1 cellular context compared by ENCODE assay signal in the genomic region with DNA sequence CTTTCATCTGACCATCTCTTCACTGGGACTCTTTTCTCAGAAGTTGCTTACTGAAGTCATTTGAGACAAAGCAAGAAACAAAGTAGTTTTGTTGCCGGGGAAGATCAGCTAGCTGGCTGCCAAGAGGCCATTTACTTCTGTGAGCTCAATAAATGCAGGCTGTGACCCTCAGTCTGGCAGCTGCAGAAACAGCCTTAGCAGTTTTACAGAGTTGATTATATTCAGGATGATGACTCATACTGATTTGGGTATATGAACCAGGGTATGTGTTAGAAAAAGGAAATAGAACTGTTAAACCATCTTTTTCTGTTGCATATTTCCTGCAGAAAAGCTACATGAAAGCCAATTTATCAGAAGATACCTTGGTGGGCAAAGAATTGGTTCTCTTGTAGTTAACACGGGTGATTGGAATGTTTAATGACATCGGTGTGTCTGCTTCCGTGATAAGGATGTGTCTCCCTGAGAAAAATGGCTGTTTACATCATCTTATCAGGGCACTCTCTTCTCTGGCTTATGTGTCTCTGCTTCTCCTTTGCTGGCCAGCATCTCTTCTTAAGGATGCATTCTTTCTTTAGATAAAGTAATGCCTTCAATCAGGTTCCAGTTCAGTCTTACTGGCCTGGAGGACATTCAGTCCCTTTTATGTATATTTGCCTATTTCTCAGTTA.
A peak's percentile ranks its signal among the peaks of the same experiment; 100 is the strongest.
TF ChIP-seq lines count a peak whose summit lies in the region.

No MANE protein-coding gene starts in this region.

TF ChIP-seq in HEK293, 187 proteins besides CTCF, POLR2A, EP300 and RAD21 (continued from another document and continues in another):
- TF ChIP-seq, protein P1, sequence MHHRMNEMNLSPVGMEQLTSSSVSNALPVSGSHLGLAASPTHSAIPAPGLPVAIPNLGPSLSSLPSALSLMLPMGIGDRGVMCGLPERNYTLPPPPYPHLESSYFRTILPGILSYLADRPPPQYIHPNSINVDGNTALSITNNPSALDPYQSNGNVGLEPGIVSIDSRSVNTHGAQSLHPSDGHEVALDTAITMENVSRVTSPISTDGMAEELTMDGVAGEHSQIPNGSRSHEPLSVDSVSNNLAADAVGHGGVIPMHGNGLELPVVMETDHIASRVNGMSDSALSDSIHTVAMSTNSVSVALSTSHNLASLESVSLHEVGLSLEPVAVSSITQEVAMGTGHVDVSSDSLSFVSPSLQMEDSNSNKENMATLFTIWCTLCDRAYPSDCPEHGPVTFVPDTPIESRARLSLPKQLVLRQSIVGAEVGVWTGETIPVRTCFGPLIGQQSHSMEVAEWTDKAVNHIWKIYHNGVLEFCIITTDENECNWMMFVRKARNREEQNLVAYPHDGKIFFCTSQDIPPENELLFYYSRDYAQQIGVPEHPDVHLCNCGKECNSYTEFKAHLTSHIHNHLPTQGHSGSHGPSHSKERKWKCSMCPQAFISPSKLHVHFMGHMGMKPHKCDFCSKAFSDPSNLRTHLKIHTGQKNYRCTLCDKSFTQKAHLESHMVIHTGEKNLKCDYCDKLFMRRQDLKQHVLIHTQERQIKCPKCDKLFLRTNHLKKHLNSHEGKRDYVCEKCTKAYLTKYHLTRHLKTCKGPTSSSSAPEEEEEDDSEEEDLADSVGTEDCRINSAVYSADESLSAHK (tag by site-specific recombination; IDR thresholded peaks at IDR 0.05): peak; percentile 57
- TF ChIP-seq ZNF777 (tag by site-specific recombination; IDR thresholded peaks at IDR 0.05; ENCODE audit: borderline replicate concordance) (no peak), PATZ1 (tag by site-specific recombination; IDR thresholded peaks at IDR 0.05) (no peak), ZNF366 (tag by site-specific recombination; conservative IDR thresholded peaks at IDR 0.05) (0 out of 2 replicates have a peak, but pooled peaks have one; percentile 23), ZBTB44 (tag by site-specific recombination; IDR thresholded peaks at IDR 0.05) (peak; percentile 49; the same call in 1 of the 2 replicates), KLF16 (tag by site-specific recombination; IDR thresholded peaks at IDR 0.05) (no peak), ZNF561 (tag by site-specific recombination; IDR thresholded peaks at IDR 0.05; ENCODE audit: borderline replicate concordance) (0 out of 2 replicates have a peak, but pooled peaks have one; percentile 26), HOXD13 (CRISPR knock-in tag; IDR thresholded peaks at IDR 0.05; ENCODE audit: borderline replicate concordance) (no peak), ZNF664 (tag by site-specific recombination; IDR thresholded peaks at IDR 0.05) (no peak), ZBTB8A (tag by site-specific recombination; IDR thresholded peaks at IDR 0.05) (no peak), ZNF335 (tag by site-specific recombination; conservative IDR thresholded peaks at IDR 0.05) (peak; percentile 79; the same call in 1 of the 2 replicates), ZNF37A (tag by site-specific recombination; IDR thresholded peaks at IDR 0.05) (no peak), ZNF274 (IDR thresholded peaks at IDR 0.05; ENCODE audit: low read length) (no peak), ZNF274 (tag by site-specific recombination; IDR thresholded peaks at IDR 0.05; ENCODE audit: borderline replicate concordance) (no peak), FEZF1 (tag by site-specific recombination; IDR thresholded peaks at IDR 0.05) (peak; percentile 56; the same call in 1 of the 2 replicates), ZNF19 (tag by site-specific recombination; IDR thresholded peaks at IDR 0.05; ENCODE audit: low read depth) (no peak), REPIN1 (tag by site-specific recombination; IDR thresholded peaks at IDR 0.05; ENCODE audit: low read depth) (no peak), ZBTB17 (tag by site-specific recombination; IDR thresholded peaks at IDR 0.05) (peak; percentile 51; the same call in 1 of the 2 replicates), BCL11B (tag by site-specific recombination; IDR thresholded peaks at IDR 0.05; ENCODE audit: low read depth) (no peak), ZNF266 (tag by site-specific recombination; IDR thresholded peaks at IDR 0.05; ENCODE audit: low read depth) (no peak), ZBTB10 (tag by site-specific recombination; IDR thresholded peaks at IDR 0.05) (no peak), ZNF670 (tag by site-specific recombination; IDR thresholded peaks at IDR 0.05; ENCODE audit: low read depth) (no peak), KLF9 (tag by site-specific recombination; IDR thresholded peaks at IDR 0.05; ENCODE audit: low read depth) (no peak), ZNF112 (tag by site-specific recombination; IDR thresholded peaks at IDR 0.05) (no peak), SCRT2 (tag by site-specific recombination; IDR thresholded peaks at IDR 0.05) (no peak), TRIM28 (IDR thresholded peaks at IDR 0.05; ENCODE audit: borderline replicate concordance, low read length) (peak; percentile 56; the same call in 1 of the 2 replicates), ZNF837 (tag by site-specific recombination; IDR thresholded peaks at IDR 0.05) (no peak), ZNF473 (tag by site-specific recombination; IDR thresholded peaks at IDR 0.05) (no peak), ZNF133 (tag by site-specific recombination; IDR thresholded peaks at IDR 0.05) (no peak; the same call in 1 of the 2 replicates), SP7 (tag by site-specific recombination; IDR thresholded peaks at IDR 0.05) (peak; percentile 53; the same call in 1 of the 2 replicates), ZNF629 (tag by site-specific recombination; IDR thresholded peaks at IDR 0.05) (peak; percentile 43; the same call in 1 of the 2 replicates)
- TF ChIP-seq, protein P2, sequence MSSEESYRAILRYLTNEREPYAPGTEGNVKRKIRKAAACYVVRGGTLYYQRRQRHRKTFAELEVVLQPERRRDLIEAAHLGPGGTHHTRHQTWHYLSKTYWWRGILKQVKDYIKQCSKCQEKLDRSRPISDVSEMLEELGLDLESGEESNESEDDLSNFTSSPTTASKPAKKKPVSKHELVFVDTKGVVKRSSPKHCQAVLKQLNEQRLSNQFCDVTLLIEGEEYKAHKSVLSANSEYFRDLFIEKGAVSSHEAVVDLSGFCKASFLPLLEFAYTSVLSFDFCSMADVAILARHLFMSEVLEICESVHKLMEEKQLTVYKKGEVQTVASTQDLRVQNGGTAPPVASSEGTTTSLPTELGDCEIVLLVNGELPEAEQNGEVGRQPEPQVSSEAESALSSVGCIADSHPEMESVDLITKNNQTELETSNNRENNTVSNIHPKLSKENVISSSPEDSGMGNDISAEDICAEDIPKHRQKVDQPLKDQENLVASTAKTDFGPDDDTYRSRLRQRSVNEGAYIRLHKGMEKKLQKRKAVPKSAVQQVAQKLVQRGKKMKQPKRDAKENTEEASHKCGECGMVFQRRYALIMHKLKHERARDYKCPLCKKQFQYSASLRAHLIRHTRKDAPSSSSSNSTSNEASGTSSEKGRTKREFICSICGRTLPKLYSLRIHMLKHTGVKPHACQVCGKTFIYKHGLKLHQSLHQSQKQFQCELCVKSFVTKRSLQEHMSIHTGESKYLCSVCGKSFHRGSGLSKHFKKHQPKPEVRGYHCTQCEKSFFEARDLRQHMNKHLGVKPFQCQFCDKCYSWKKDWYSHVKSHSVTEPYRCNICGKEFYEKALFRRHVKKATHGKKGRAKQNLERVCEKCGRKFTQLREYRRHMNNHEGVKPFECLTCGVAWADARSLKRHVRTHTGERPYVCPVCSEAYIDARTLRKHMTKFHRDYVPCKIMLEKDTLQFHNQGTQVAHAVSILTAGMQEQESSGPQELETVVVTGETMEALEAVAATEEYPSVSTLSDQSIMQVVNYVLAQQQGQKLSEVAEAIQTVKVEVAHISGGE (tag by site-specific recombination; conservative IDR thresholded peaks at IDR 0.05; ENCODE audit: low read depth): no peak
- TF ChIP-seq, protein P3, sequence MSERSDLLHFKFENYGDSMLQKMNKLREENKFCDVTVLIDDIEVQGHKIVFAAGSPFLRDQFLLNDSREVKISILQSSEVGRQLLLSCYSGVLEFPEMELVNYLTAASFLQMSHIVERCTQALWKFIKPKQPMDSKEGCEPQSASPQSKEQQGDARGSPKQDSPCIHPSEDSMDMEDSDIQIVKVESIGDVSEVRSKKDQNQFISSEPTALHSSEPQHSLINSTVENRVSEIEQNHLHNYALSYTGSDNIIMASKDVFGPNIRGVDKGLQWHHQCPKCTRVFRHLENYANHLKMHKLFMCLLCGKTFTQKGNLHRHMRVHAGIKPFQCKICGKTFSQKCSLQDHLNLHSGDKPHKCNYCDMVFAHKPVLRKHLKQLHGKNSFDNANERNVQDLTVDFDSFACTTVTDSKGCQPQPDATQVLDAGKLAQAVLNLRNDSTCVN (tag by site-specific recombination; optimal IDR thresholded peaks at IDR 0.05): no peak
- TF ChIP-seq, protein P4, sequence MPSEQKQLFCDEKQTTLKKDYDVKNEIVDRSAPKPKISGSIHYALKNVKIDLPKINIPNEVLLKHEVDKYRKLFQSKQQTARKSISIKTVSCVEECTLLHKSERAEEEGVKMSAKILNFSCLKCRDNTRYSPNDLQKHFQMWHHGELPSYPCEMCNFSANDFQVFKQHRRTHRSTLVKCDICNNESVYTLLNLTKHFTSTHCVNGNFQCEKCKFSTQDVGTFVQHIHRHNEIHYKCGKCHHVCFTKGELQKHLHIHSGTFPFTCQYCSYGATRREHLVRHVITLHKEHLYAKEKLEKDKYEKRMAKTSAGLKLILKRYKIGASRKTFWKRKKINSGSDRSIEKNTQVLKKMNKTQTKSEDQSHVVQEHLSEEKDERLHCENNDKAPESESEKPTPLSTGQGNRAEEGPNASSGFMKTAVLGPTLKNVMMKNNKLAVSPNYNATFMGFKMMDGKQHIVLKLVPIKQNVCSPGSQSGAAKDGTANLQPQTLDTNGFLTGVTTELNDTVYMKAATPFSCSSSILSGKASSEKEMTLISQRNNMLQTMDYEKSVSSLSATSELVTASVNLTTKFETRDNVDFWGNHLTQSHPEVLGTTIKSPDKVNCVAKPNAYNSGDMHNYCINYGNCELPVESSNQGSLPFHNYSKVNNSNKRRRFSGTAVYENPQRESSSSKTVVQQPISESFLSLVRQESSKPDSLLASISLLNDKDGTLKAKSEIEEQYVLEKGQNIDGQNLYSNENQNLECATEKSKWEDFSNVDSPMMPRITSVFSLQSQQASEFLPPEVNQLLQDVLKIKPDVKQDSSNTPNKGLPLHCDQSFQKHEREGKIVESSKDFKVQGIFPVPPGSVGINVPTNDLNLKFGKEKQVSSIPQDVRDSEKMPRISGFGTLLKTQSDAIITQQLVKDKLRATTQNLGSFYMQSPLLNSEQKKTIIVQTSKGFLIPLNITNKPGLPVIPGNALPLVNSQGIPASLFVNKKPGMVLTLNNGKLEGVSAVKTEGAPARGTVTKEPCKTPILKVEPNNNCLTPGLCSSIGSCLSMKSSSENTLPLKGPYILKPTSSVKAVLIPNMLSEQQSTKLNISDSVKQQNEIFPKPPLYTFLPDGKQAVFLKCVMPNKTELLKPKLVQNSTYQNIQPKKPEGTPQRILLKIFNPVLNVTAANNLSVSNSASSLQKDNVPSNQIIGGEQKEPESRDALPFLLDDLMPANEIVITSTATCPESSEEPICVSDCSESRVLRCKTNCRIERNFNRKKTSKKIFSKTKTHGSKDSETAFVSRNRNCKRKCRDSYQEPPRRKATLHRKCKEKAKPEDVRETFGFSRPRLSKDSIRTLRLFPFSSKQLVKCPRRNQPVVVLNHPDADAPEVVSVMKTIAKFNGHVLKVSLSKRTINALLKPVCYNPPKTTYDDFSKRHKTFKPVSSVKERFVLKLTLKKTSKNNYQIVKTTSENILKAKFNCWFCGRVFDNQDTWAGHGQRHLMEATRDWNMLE (tag by site-specific recombination; conservative IDR thresholded peaks at IDR 0.05; ENCODE audit: low read depth): peak; percentile 44; the same call in 1 of the 2 replicates
